8 cellular contexts compared by ENCODE assay signal in the genomic region with DNA sequence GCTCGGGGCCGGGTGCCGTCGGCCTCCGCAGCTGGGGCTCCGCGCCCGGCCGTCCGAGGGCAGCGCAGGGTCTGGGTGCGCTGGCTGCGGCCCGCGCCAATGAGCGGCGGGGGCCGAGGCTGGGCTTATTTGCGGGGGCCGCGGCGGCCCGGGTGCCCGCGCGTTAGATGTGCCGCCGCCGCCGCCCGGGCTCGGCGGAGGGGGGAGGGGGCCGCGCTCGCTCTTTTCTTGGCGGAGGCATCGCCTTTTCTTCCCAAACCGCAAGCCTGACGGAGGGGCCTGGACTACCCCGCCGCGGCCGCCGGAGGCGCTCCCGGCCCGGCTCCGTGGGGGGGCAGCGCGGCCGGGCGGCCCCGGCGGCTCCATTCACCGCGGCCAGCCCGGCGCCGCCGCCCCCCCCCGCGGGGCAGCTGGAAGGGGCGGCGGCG. TPM values are rescaled to one million over a fixed set of nuclear protein-coding genes. Genes with fewer than 3 reads are reported as not detected.
DNase-seq lines count a peak whose midpoint lies in the region; ATAC-seq and TF ChIP-seq lines count a peak whose summit lies in the region.

A gene (minus strand): TSS at position 101 of the 428 bp plus-strand sequence. CDS start 278 bp downstream, outside the sequence.

- peak within 1 kb of the TSS in 1 of 8 donors; percentile 70 for H3K27ac Mint-ChIP-seq in CD8-positive, alpha-beta memory T cell
- H3K27ac Mint-ChIP-seq in immature natural killer cell: no peak within 1 kb of the TSS

- no peak for TF ChIP-seq EP300 in neural cell (conservative IDR thresholded peaks at IDR 0.05; ENCODE audit: poor library complexity, severe bottlenecking)

- no peaks in the 10 kb centered on the region for H3K9me3 ChIP-seq in CD8-positive, alpha-beta memory T cell (ENCODE audit: low read length)
- H3K9me3 ChIP-seq in body of pancreas: no peaks in the 10 kb centered on the region
- H3K9me3 ChIP-seq in neural cell (ENCODE audit: low read length): no peaks in the 10 kb centered on the region

- no peak for TF ChIP-seq POLR2A in body of pancreas (IDR thresholded peaks at IDR 0.05)

- peak within 1 kb of the TSS in 1 of 7 donors; percentile 34 for H3K4me3 Mint-ChIP-seq in CD8-positive, alpha-beta memory T cell
- H3K4me3 Mint-ChIP-seq in immature natural killer cell: no peak within 1 kb of the TSS

- H3F3A ChIP-seq in neural cell (ENCODE audit: insufficient read depth, low read length, poor library complexity, severe bottlenecking): no peaks in the 10 kb centered on the region

- H3K9me2 ChIP-seq in neural cell (ENCODE audit: insufficient read depth, low read length): no peaks in the 10 kb centered on the region

- H3K36me3 ChIP-seq in CD8-positive, alpha-beta memory T cell (ENCODE audit: insufficient read depth, low read length): no peaks in the 10 kb centered on the region
- no peaks in the 10 kb centered on the region for H3K36me3 ChIP-seq in body of pancreas (replicated peaks in 1 of 2; ENCODE audit: insufficient read depth in 1 of 2, low read depth in 2 of 2)
- H3K36me3 ChIP-seq in neural cell (ENCODE audit: insufficient read depth, low read length): no peaks in the 10 kb centered on the region

- H3K4me1 Mint-ChIP-seq in CD8-positive, alpha-beta memory T cell: peaks cover 6 to 21% (median 7%) of the 10 kb centered on the region in 3 donors
- peaks cover 0 to 9% of the 10 kb centered on the region in 2 donors for H3K4me1 Mint-ChIP-seq in immature natural killer cell

- peaks cover 13% of the 10 kb centered on the region for H3K27me3 ChIP-seq in CD8-positive, alpha-beta memory T cell (ENCODE audit: insufficient read depth, low read length, poor library complexity, severe bottlenecking)
- H3K27me3 ChIP-seq in body of pancreas (peaks cover 6 to 22% of the 10 kb centered on the region in 2 donors), neural cell (ENCODE audit: insufficient read depth, low read depth, low read length) (peaks cover 63% of the 10 kb centered on the region)

- no peaks in the 10 kb centered on the region for H3K9me3 Mint-ChIP-seq in CD8-positive, alpha-beta memory T cell
- no peaks in the 10 kb centered on the region for H3K9me3 Mint-ChIP-seq in immature natural killer cell

- no peak within 1 kb of the TSS for H3K4me2 ChIP-seq in neural cell (ENCODE audit: low read length)

- no peaks in the 10 kb centered on the region for H3K79me2 ChIP-seq in neural cell (replicated peaks; ENCODE audit: insufficient read depth, low read length)

- no peak within 1 kb of the TSS for H3K9ac ChIP-seq in neural cell (ENCODE audit: low read length)

- no peak within 1 kb of the TSS for H2AFZ ChIP-seq in neural cell (ENCODE audit: low read depth, low read length)

- TF ChIP-seq RAD21 in neural cell (conservative IDR thresholded peaks at IDR 0.05): no peak

- H3K4me1 ChIP-seq in CD8-positive, alpha-beta memory T cell (ENCODE audit: insufficient read depth, low read length): no peaks in the 10 kb centered on the region
- peaks cover 24% of the 10 kb centered on the region for H3K4me1 ChIP-seq in body of pancreas

- 1% methylated on average over 49 of the region's 66 CpGs; no CpG with 5 or more reads in 1 of the 2 donors for WGBS in body of pancreas, 2 donors

- TF ChIP-seq CTCF in body of pancreas (IDR thresholded peaks at IDR 0.05): peak in 3 of 7 experiments; percentile 14 to 44 (median 43)
- no peak for TF ChIP-seq CTCF in neural cell (IDR thresholded peaks at IDR 0.05; ENCODE audit: poor library complexity, severe bottlenecking)

- H3K4me3 ChIP-seq in CD8-positive, alpha-beta memory T cell (ENCODE audit: low read length): no peak within 1 kb of the TSS
- H3K4me3 ChIP-seq in body of pancreas (no peak within 1 kb of the TSS), neural cell (ENCODE audit: low read length) (peak within 1 kb of the TSS; percentile 50)

- ATAC-seq in body of pancreas (peak; percentile 46), GM21619 (IDR thresholded peaks at IDR 0.05; ENCODE audit: unreplicated experiment) (no peak), GM19467 (IDR thresholded peaks at IDR 0.05; ENCODE audit: unreplicated experiment) (no peak)

- DNase-seq in CD8-positive, alpha-beta memory T cell: no peak
- peak; percentile 73 for DNase-seq in HuH-7.5 (ENCODE audit: low spot score)
- DNase-seq in body of pancreas: peak in 1 of 4 donors; percentile 34
- no peak for DNase-seq in amniotic stem cell (lab: John Stamatoyannopoulos, UW)
- no peak for DNase-seq in immature natural killer cell

- CTCF ChIA-PET in CD8-positive, alpha-beta memory T cell (lab: Charles Lee): interaction anchor here (0.9 to 4.8 kb wide), 5 partner anchors 13 to 61 kb away, joined by 3 to 83 read pairs (median 6); a partner anchor contains a TSS

- no peaks in the 10 kb centered on the region for H3K36me3 Mint-ChIP-seq in CD8-positive, alpha-beta memory T cell
- H3K36me3 Mint-ChIP-seq in immature natural killer cell: no peaks in the 10 kb centered on the region

- H3K27ac ChIP-seq in CD8-positive, alpha-beta memory T cell (ENCODE audit: low read depth, low read length): peak within 1 kb of the TSS; percentile 16
- H3K27ac ChIP-seq in body of pancreas (no peak within 1 kb of the TSS), neural cell (ENCODE audit: low read length) (no peak within 1 kb of the TSS)

- H3K27me3 Mint-ChIP-seq in CD8-positive, alpha-beta memory T cell: peaks cover 23 to 33% of the 10 kb centered on the region in 2 donors
- peaks cover 16 to 19% (median 17%) of the 10 kb centered on the region in 3 donors for H3K27me3 Mint-ChIP-seq in immature natural killer cell (ENCODE audit: low read depth in 3 of 3)

- no peaks in the 10 kb centered on the region for H4K20me1 ChIP-seq in neural cell (ENCODE audit: insufficient read depth)

- intact Hi-C loops in body of pancreas (cut with DNase I): no loop called here

- POLR2A ChIA-PET in CD8-positive, alpha-beta memory T cell (lab: Charles Lee): interaction anchor here (1.8 to 2.4 kb wide), 2 partner anchors 7 to 60 kb away, joined by 4 to 12 read pairs; no protein-coding TSS in a partner anchor

TF ChIP-seq in neural cell, 6 proteins besides CTCF, POLR2A, EP300 and RAD21:
- TF ChIP-seq EZH2 (IDR thresholded peaks at IDR 0.05; ENCODE audit: borderline replicate concordance, insufficient read depth, low read length, poor library complexity, severe bottlenecking) (no peak), TAF1 (IDR thresholded peaks at IDR 0.05; ENCODE audit: low read depth) (no peak), MXI1 (conservative IDR thresholded peaks at IDR 0.05; ENCODE audit: poor library complexity, severe bottlenecking) (no peak), SMC3 (conservative IDR thresholded peaks at IDR 0.05; ENCODE audit: poor library complexity) (no peak), POLR2AphosphoS5 (IDR thresholded peaks at IDR 0.05) (no peak)
- TF ChIP-seq, protein P1, sequence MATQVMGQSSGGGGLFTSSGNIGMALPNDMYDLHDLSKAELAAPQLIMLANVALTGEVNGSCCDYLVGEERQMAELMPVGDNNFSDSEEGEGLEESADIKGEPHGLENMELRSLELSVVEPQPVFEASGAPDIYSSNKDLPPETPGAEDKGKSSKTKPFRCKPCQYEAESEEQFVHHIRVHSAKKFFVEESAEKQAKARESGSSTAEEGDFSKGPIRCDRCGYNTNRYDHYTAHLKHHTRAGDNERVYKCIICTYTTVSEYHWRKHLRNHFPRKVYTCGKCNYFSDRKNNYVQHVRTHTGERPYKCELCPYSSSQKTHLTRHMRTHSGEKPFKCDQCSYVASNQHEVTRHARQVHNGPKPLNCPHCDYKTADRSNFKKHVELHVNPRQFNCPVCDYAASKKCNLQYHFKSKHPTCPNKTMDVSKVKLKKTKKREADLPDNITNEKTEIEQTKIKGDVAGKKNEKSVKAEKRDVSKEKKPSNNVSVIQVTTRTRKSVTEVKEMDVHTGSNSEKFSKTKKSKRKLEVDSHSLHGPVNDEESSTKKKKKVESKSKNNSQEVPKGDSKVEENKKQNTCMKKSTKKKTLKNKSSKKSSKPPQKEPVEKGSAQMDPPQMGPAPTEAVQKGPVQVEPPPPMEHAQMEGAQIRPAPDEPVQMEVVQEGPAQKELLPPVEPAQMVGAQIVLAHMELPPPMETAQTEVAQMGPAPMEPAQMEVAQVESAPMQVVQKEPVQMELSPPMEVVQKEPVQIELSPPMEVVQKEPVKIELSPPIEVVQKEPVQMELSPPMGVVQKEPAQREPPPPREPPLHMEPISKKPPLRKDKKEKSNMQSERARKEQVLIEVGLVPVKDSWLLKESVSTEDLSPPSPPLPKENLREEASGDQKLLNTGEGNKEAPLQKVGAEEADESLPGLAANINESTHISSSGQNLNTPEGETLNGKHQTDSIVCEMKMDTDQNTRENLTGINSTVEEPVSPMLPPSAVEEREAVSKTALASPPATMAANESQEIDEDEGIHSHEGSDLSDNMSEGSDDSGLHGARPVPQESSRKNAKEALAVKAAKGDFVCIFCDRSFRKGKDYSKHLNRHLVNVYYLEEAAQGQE (IDR thresholded peaks at IDR 0.05; ENCODE audit: borderline replicate concordance): no peak

RNA-seq across cellular contexts. Expression of the gene that starts here (rescaled TPM):
- under 1 TPM; 0.33 to 0.35 TPM for total RNA-seq in CD8-positive, alpha-beta memory T cell
- polyA plus RNA-seq in CD8-positive, alpha-beta memory T cell: not detected
- total RNA-seq in body of pancreas: under 1 TPM in 1 of 2 donors, not detected in 1; 0.33 TPM
- polyA plus RNA-seq in neural cell (0.12 TPM in 1 of 2 replicates, not detected in the other), immature natural killer cell (not detected)
- not detected in 2 replicates for polyA minus RNA-seq in neural cell

Comparison
In these comparisons a context has a peak if more than half of its experiments do, and no peak if none do; other contexts are left out.
1. Peak in ATAC-seq in body of pancreas; RNA of the gene not detected or under 1 TPM.